22 cellular contexts compared by ENCODE assay signal in genomic region chr2:61988462-61989366, GRCh38.
DNase-seq lines count a peak whose midpoint lies in the region; ATAC-seq and TF ChIP-seq lines count a peak whose summit lies in the region.
"Had no signal": no experiment of that assay in that cellular context is flagged by ENCODE, and none has a peak within 500 bp of the region (broad histone marks: within the 10 kb centered on the region; RNA-seq: fewer than 3 reads in every experiment).

No MANE protein-coding gene starts in this region.

- H3K27me3 ChIP-seq in GM23248 (replicated peaks; ENCODE audit: insufficient read depth) (no peaks in the 10 kb centered on the region), brain microvascular endothelial cell (replicated peaks) (no peaks in the 10 kb centered on the region), right lobe of liver (no peaks in the 10 kb centered on the region)
- H3K27me3 ChIP-seq: heart right ventricle, pancreas had no signal

- H3K9me3 Mint-ChIP-seq in natural killer cell treated with Interleukin-12 subunit alpha and Interleukin-12 subunit beta and Interleukin-15 and Interleukin-18, amount 100 ng/mL, for 72 hours: no peaks in the 10 kb centered on the region
- H3K9me3 Mint-ChIP-seq: activated naive CD4-positive, alpha-beta T cell treated with anti-CD3 and anti-CD28 coated beads, Interleukin-2, amount 10 ng/mL, durations not matched to agents 7 days and 5 days had no signal

- intact Hi-C loops in right lobe of liver (cut with DNase I): no loop called here

- H3K9me3 ChIP-seq in GM23248 (ENCODE audit: low read depth) (no peaks in the 10 kb centered on the region), right lobe of liver (no peaks in the 10 kb centered on the region)
- H3K9me3 ChIP-seq: pancreas had no signal

- no peak overlapping the region for H3K4me3 Mint-ChIP-seq in natural killer cell treated with Interleukin-12 subunit alpha and Interleukin-12 subunit beta and Interleukin-15 and Interleukin-18, amount 100 ng/mL, for 72 hours
- H3K4me3 Mint-ChIP-seq: activated naive CD4-positive, alpha-beta T cell treated with anti-CD3 and anti-CD28 coated beads, Interleukin-2, amount 10 ng/mL, durations not matched to agents 7 days and 5 days; B cell; stimulated activated naive CD8-positive, alpha-beta T cell treated with anti-CD3 and anti-CD28 coated beads, Interleukin-15, amount 100 ng/mL, for 72 hours had no signal

- H3K4me2 ChIP-seq in GM23248 (ENCODE audit: unreplicated experiment): no peak overlapping the region
- H3K4me2 ChIP-seq: PC-9 had no signal

- H3K27ac Mint-ChIP-seq in natural killer cell treated with Interleukin-12 subunit alpha and Interleukin-12 subunit beta and Interleukin-15 and Interleukin-18, amount 100 ng/mL, for 72 hours: no peak overlapping the region
- H3K27ac Mint-ChIP-seq: activated naive CD4-positive, alpha-beta T cell treated with anti-CD3 and anti-CD28 coated beads, Interleukin-2, amount 10 ng/mL, durations not matched to agents 7 days and 5 days; B cell; stimulated activated naive CD8-positive, alpha-beta T cell treated with anti-CD3 and anti-CD28 coated beads, Interleukin-15, amount 100 ng/mL, for 72 hours had no signal

- H3K27ac ChIP-seq in GM23248 (no peak overlapping the region), brain microvascular endothelial cell (no peak overlapping the region), right lobe of liver (peak overlapping the region in 1 of 3 donors; percentile 25)
- H3K27ac ChIP-seq: epithelial cell of prostate, heart right ventricle, pancreas, PC-9 had no signal

- no peaks in the 10 kb centered on the region for H4K20me1 ChIP-seq in GM23248 (ENCODE audit: insufficient read depth)

- no peak for TF ChIP-seq POLR2A in NB4 (IDR thresholded peaks at IDR 0.05; ENCODE audit: extremely low read depth, insufficient read length)
- TF ChIP-seq POLR2A in right lobe of liver (IDR thresholded peaks at IDR 0.05): no peak

- peaks cover 13% of the 10 kb centered on the region; the same call in 1 of the 2 replicates for H3K79me2 ChIP-seq in GM23248 (ENCODE audit: insufficient read depth)

- H2AFZ ChIP-seq in GM23248: no peak overlapping the region
- H2AFZ ChIP-seq: PC-9 had no signal

- no peak overlapping the region for H3K9ac ChIP-seq in GM23248

- H3K36me3 Mint-ChIP-seq in natural killer cell treated with Interleukin-12 subunit alpha and Interleukin-12 subunit beta and Interleukin-15 and Interleukin-18, amount 100 ng/mL, for 72 hours: peaks cover 4% of the 10 kb centered on the region
- H3K36me3 Mint-ChIP-seq: activated naive CD4-positive, alpha-beta T cell treated with anti-CD3 and anti-CD28 coated beads, Interleukin-2, amount 10 ng/mL, durations not matched to agents 7 days and 5 days had no signal

- 75% methylated on average over 6 of the region's 6 CpGs for WGBS in GM23248 (ENCODE audit: low coverage in 1 of 2, low lambda C conversion rate in 2 of 2, missing lambda C conversion rate in 2 of 2), 2 experiments
- WGBS in right lobe of liver (ENCODE audit: insufficient coverage, low coverage, low lambda C conversion rate, missing lambda C conversion rate): 56% methylated on average over 4 of the region's 6 CpGs

- ATAC-seq in right lobe of liver (peak; percentile 80 to 94 (median 91)), HG03342 (IDR thresholded peaks at IDR 0.05; ENCODE audit: unreplicated experiment) (no peak), GM18520 (IDR thresholded peaks at IDR 0.05; ENCODE audit: unreplicated experiment) (no peak), HG02970 (IDR thresholded peaks at IDR 0.05; ENCODE audit: low FRiP score, unreplicated experiment) (no peak)
- no peak for ATAC-seq in natural killer cell treated with Interleukin-12 subunit alpha and Interleukin-12 subunit beta and Interleukin-15 and Interleukin-18, amount 100 ng/mL, for 72 hours
- ATAC-seq: heart right ventricle; pancreas; stimulated activated naive CD8-positive, alpha-beta T cell treated with anti-CD3 and anti-CD28 coated beads, Interleukin-15, amount 100 ng/mL, for 72 hours had no signal

- H3K4me1 Mint-ChIP-seq in natural killer cell treated with Interleukin-12 subunit alpha and Interleukin-12 subunit beta and Interleukin-15 and Interleukin-18, amount 100 ng/mL, for 72 hours (ENCODE audit: low read depth in 2 of 2): peaks cover 5 to 10% of the 10 kb centered on the region in 2 donors
- H3K4me1 Mint-ChIP-seq: activated naive CD4-positive, alpha-beta T cell treated with anti-CD3 and anti-CD28 coated beads, Interleukin-2, amount 10 ng/mL, durations not matched to agents 7 days and 5 days had no signal

- H3K9me2 ChIP-seq in GM23248 (ENCODE audit: insufficient read depth): no peaks in the 10 kb centered on the region

- TF ChIP-seq CTCF in NB4 (IDR thresholded peaks at IDR 0.05; ENCODE audit: low read depth, low read length): no peak
- no peak for TF ChIP-seq CTCF in brain microvascular endothelial cell (IDR thresholded peaks at IDR 0.05; ENCODE audit: low read depth, low read length, missing control alignments)
- TF ChIP-seq CTCF in right lobe of liver (IDR thresholded peaks at IDR 0.05): no peak

- H3K4me3 ChIP-seq in GM23248 (no peak overlapping the region), NB4 (ENCODE audit: low read depth, low read length) (no peak overlapping the region), brain microvascular endothelial cell (ENCODE audit: low read depth, low read length) (no peak overlapping the region), right lobe of liver (no peak overlapping the region)
- H3K4me3 ChIP-seq: heart right ventricle, pancreas, PC-9 had no signal

- H3K4me1 ChIP-seq in GM23248 (ENCODE audit: insufficient read depth): no peaks in the 10 kb centered on the region
- H3K4me1 ChIP-seq in right lobe of liver: peaks cover 0 to 9% (median 0%) of the 10 kb centered on the region in 4 donors
- H3K4me1 ChIP-seq: pancreas had no signal

- no peaks in the 10 kb centered on the region for H3K27me3 Mint-ChIP-seq in natural killer cell treated with Interleukin-12 subunit alpha and Interleukin-12 subunit beta and Interleukin-15 and Interleukin-18, amount 100 ng/mL, for 72 hours
- H3K27me3 Mint-ChIP-seq: activated naive CD4-positive, alpha-beta T cell treated with anti-CD3 and anti-CD28 coated beads, Interleukin-2, amount 10 ng/mL, durations not matched to agents 7 days and 5 days; B cell; stimulated activated naive CD8-positive, alpha-beta T cell treated with anti-CD3 and anti-CD28 coated beads, Interleukin-15, amount 100 ng/mL, for 72 hours had no signal

- in situ Hi-C loops in GM23248 (cut with MboI) (no loop called here), brain microvascular endothelial cell (cut with HindIII; ENCODE audit: low pct_ligation_motif_present, low sequenced_read_pairs) (no loop called here)

- H3F3A ChIP-seq in GM23248 (ENCODE audit: insufficient read depth): no peaks in the 10 kb centered on the region

- DNase-seq in GM23248 (peak; percentile 16), NB4 (ENCODE audit: low read depth) (peak; percentile 63), brain microvascular endothelial cell (peak; percentile 47), right lobe of liver (peak in 2 of 3 donors; percentile 57 to 71)
- DNase-seq in natural killer cell treated with Interleukin-12 subunit alpha and Interleukin-12 subunit beta and Interleukin-15 and Interleukin-18, amount 100 ng/mL, for 72 hours (ENCODE audit: low spot score): no peak
- DNase-seq: activated CD4-positive, CD25-positive, alpha-beta regulatory T cell; activated naive CD4-positive, alpha-beta T cell treated with anti-CD3 and anti-CD28 coated beads, Interleukin-2, amount 10 ng/mL, durations not matched to agents 7 days and 5 days; cerebellar nuclear complex; heart right ventricle; kidney; NCI-H146; NCI-H510A; pancreas; PC-9; stimulated activated CD4-positive, alpha-beta T cell treated with anti-CD3 and anti-CD28 coated beads, Interleukin-12 subunit alpha, Interleukin-12 subunit beta, amount 100 ng/mL, for 4 hours; stimulated activated naive CD8-positive, alpha-beta T cell treated with anti-CD3 and anti-CD28 coated beads, Interleukin-15, amount 100 ng/mL, for 72 hours; SW 1271 had no signal

- H3K36me3 ChIP-seq in GM23248 (ENCODE audit: low read depth): no peaks in the 10 kb centered on the region
- no peaks in the 10 kb centered on the region for H3K36me3 ChIP-seq in brain microvascular endothelial cell (replicated peaks)
- H3K36me3 ChIP-seq in right lobe of liver: no peaks in the 10 kb centered on the region
- H3K36me3 ChIP-seq: heart right ventricle, pancreas had no signal

Comparison
In these comparisons a context has a peak if more than half of its experiments do, and no peak if none do; other contexts are left out.
1. ATAC-seq: peak in right lobe of liver (4 of 4); none in HG03342 (single experiment), GM18520 (single experiment), HG02970 (single experiment) and natural killer cell treated with Interleukin-12 subunit alpha and Interleukin-12 subunit beta and Interleukin-15 and Interleukin-18, amount 100 ng/mL, for 72 hours (0 of 2).